ENCODE assay signal across 8 cellular contexts in the genomic region with DNA sequence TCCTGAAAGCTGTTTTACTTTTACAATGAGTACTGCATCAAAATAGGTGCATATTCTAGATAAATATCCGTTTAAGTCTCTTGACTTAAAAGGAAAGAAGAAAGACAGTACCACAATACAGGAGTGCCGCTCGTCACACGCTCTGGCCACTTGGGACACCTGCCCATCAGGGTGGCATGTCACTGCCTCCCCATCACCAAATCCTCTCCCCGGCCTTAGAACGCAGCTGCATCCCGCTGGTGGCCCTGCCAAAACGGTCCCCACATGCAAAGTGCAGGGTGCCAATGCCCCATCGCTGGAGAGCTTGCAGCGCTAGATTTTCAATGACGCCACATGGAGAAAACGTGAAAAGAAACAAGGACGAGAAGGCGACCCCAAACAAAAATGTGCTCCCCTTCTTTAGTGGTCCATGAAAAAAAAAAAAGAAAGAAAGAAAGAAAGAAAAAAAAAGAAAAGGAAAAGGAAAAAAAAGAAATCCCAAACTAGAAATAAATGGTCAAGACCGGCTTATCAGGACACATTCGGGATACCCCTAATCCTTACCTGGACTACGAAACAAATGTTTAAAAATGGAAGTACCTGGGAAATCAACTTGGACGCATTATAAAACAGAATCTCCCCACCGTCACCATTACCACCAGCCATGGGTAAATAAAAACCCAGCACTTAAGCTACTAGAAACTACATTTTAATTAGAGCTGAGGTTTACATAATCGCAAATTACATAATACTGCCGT. TPM values are rescaled to one million over a fixed set of nuclear protein-coding genes. Genes with fewer than 3 reads are reported as not detected.
DNase-seq lines count a peak whose midpoint lies in the region; ATAC-seq, FAIRE-seq and TF ChIP-seq lines count a peak whose summit lies in the region.

No MANE protein-coding gene starts in this region.

- no peaks in the 10 kb centered on the region for H4K20me1 ChIP-seq in K562 (replicated peaks; ENCODE audit: control insufficient read depth, insufficient read depth, low read length)

- peak overlapping the region; percentile 16 for H2AFZ ChIP-seq in ACC112 (ENCODE audit: low read length, unreplicated experiment)
- peak overlapping the region; percentile 68 for H2AFZ ChIP-seq in K562 (ENCODE audit: low read depth, low read length)

- H3K9ac ChIP-seq in K562 (ENCODE audit: insufficient read depth in 1 of 2, low read depth in 2 of 2, low read length in 2 of 2) = no peak overlapping the region

- POLR2A ChIA-PET in K562 (lab: Yijun Ruan, JAX) = interaction anchor here (0.6 to 1.3 kb wide), 5 partner anchors 19 to 115 kb away, joined by 3 to 4 read pairs (median 3); no protein-coding TSS in a partner anchor

- FAIRE-seq in K562 (lab: Jason Lieb, UNC) = no peak

- H3K27me3 ChIP-seq in ACC112 (ENCODE audit: insufficient read depth, low read length) (no peaks in the 10 kb centered on the region), K562 (ENCODE audit: control insufficient read depth in 2 of 2, insufficient read depth in 2 of 2, low read length in 2 of 2) (peaks cover 9 to 19% of the 10 kb centered on the region in 2 experiments), layer of hippocampus (ENCODE audit: control insufficient read depth, insufficient read depth, low read length) (no peaks in the 10 kb centered on the region)

- WGBS in K562 (ENCODE audit: insufficient coverage, low coverage, missing lambda C conversion rate) = 35% methylated on average over 20 of the region's 21 CpGs

- BruUV-seq in K562 (replicated peaks; lab: Mats Ljungman, UMichigan) = no TSS peak

- CTCF ChIA-PET in K562 (lab: Yijun Ruan, JAX; ENCODE audit: low intra/inter-chr PET ratio) = no interaction called here

- no peak for TF ChIP-seq POLR2A in K562 (conservative IDR thresholded peaks at IDR 0.05)

- H3K4me1 ChIP-seq in ACC112 (ENCODE audit: control insufficient read depth, insufficient read depth, low read length, unreplicated experiment) (peaks cover 13% of the 10 kb centered on the region), K562 (replicated peaks in 1 of 2; ENCODE audit: control insufficient read depth in 2 of 2, insufficient read depth in 2 of 2, low read length in 2 of 2) (peaks cover 0 to 14% of the 10 kb centered on the region in 2 experiments; a peak in 3 of 5 replicates)

- H3K9me1 ChIP-seq in K562 (ENCODE audit: control insufficient read depth, insufficient read depth, low read length) = no peaks in the 10 kb centered on the region

- H3K4me3 ChIP-seq in ACC112 (ENCODE audit: low read depth, low read length) (peak overlapping the region; percentile 85), K562 (peak overlapping the region; percentile 45)

- ATAC-seq in GM21825 (IDR thresholded peaks at IDR 0.05; ENCODE audit: unreplicated experiment) (peak; percentile 38), SK-N-SH treated with all-trans-retinoic acid at 6 μM for 48 hours (peak; percentile 8; the same call in 1 of the 3 replicates), K562 (no peak), GM19397 (IDR thresholded peaks at IDR 0.05; ENCODE audit: unreplicated experiment) (no peak), HG03280 (IDR thresholded peaks at IDR 0.05; ENCODE audit: unreplicated experiment) (no peak)

- no peak for TF ChIP-seq CTCF in K562 (IDR thresholded peaks at IDR 0.05 in 2 of 3, conservative IDR thresholded peaks at IDR 0.05 in 1 of 3; ENCODE audit: insufficient read depth in 2 of 3, low read depth in 1 of 3, low read length in 3 of 3)

- peaks cover 33% of the 10 kb centered on the region for H3K79me2 ChIP-seq in ACC112 (ENCODE audit: control insufficient read depth, insufficient read depth, low read length, unreplicated experiment)
- no peaks in the 10 kb centered on the region for H3K79me2 ChIP-seq in K562 (ENCODE audit: control insufficient read depth, insufficient read depth, low read length)

- in situ Hi-C loops in K562 (cut with MboI) = no loop called here

- H3K27ac ChIP-seq in ACC112 (ENCODE audit: low read depth, low read length) (peak overlapping the region; percentile 45; the same call in 1 of the 2 replicates), K562 (ENCODE audit: extremely low read depth, low read depth, low read length) (no peak overlapping the region), layer of hippocampus (ENCODE audit: low read depth, low read length) (peak overlapping the region; percentile 50)

- no peak for TF ChIP-seq EP300 in K562 (IDR thresholded peaks at IDR 0.05; ENCODE audit: low read length)

- TF ChIP-seq RAD21 in K562 (CRISPR knock-in tag; conservative IDR thresholded peaks at IDR 0.05 in 1 of 2, IDR thresholded peaks at IDR 0.05 in 1 of 2) = no peak

- peak overlapping the region; percentile 64; the same call in 1 of the 2 replicates for H3K4me2 ChIP-seq in K562 (ENCODE audit: insufficient read depth, low read length)

- intact Hi-C loops in K562 (cut with micrococcal nuclease) = loop anchor here (10.0 kb wide), 2 partner anchors 134 to 146 kb away; no protein-coding TSS in a partner anchor

- H3K9me3 ChIP-seq in K562 (replicated peaks; ENCODE audit: control insufficient read depth, insufficient read depth, low read depth, low read length) = no peaks in the 10 kb centered on the region

- H3K36me3 ChIP-seq in ACC112 (ENCODE audit: insufficient read depth, low read length) (no peaks in the 10 kb centered on the region), K562 (ENCODE audit: control insufficient read depth, insufficient read depth, low read length) (no peaks in the 10 kb centered on the region)

- DNase-seq in K562 (ENCODE audit: extremely low read depth in 1 of 4, low spot score in 3 of 4) = no peak
- DNase-seq in stimulated activated CD4-positive, alpha-beta T cell treated with anti-CD3 and anti-CD28 coated beads, Interleukin-2, amount 100 ng/mL, for 24 hours = peak; percentile 67 to 73

TF ChIP-seq in SK-N-SH treated with all-trans-retinoic acid at 6 μM for 48 hours, 23 proteins besides CTCF, POLR2A, EP300 and RAD21:
- no peak for TF ChIP-seq ZNF8 (CRISPR knock-in tag; IDR thresholded peaks at IDR 0.05)
- TF ChIP-seq SNAI2 (CRISPR knock-in tag; IDR thresholded peaks at IDR 0.05) = no peak
- no peak for TF ChIP-seq ZNF565 (CRISPR knock-in tag; conservative IDR thresholded peaks at IDR 0.05; ENCODE audit: low read depth)
- TF ChIP-seq ZFP30 (CRISPR knock-in tag; IDR thresholded peaks at IDR 0.05) = no peak

TF ChIP-seq in K562, 482 proteins besides CTCF, POLR2A, EP300 and RAD21:
- TF ChIP-seq, protein P1, sequence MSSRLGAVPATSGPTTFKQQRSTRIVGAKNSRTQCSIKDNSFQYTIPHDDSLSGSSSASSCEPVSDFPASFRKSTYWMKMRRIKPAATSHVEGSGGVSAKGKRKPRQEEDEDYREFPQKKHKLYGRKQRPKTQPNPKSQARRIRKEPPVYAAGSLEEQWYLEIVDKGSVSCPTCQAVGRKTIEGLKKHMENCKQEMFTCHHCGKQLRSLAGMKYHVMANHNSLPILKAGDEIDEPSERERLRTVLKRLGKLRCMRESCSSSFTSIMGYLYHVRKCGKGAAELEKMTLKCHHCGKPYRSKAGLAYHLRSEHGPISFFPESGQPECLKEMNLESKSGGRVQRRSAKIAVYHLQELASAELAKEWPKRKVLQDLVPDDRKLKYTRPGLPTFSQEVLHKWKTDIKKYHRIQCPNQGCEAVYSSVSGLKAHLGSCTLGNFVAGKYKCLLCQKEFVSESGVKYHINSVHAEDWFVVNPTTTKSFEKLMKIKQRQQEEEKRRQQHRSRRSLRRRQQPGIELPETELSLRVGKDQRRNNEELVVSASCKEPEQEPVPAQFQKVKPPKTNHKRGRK (tag; IDR thresholded peaks at IDR 0.05) = peak; percentile 75
- TF ChIP-seq, protein P2, sequence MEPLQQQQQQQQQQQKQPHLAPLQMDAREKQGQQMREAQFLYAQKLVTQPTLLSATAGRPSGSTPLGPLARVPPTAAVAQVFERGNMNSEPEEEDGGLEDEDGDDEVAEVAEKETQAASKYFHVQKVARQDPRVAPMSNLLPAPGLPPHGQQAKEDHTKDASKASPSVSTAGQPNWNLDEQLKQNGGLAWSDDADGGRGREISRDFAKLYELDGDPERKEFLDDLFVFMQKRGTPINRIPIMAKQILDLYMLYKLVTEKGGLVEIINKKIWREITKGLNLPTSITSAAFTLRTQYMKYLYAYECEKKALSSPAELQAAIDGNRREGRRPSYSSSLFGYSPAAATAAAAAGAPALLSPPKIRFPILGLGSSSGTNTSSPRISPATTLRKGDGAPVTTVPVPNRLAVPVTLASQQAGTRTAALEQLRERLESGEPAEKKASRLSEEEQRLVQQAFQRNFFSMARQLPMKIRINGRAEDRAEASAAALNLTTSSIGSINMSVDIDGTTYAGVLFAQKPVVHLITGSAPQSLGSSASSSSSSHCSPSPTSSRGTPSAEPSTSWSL (CRISPR knock-in tag; IDR thresholded peaks at IDR 0.05; ENCODE audit: borderline replicate concordance) = no peak

RNA-seq across cellular contexts. Expression of a gene that starts 1.1 kb away (rescaled TPM):
- 15.5 and 25.4 TPM in 2 replicates for total RNA-seq in K562 (2011; cell fraction: chromatin; rRNA removed; ENCODE audit: low replicate concordance)
- 13.8 and 14.9 TPM in 2 replicates for total RNA-seq in K562 (2011; cell fraction: nucleolus; rRNA removed)
- total RNA-seq in K562 (2011; cell fraction: nucleoplasm; rRNA removed) = 20.8 and 36.6 TPM in 2 replicates
- total RNA-seq in K562 (2014; rRNA removed) (1.3 and 3.1 TPM in 2 replicates), K562 (2014; rRNA removed; fragmentation: Illumina TruSeq; extraction: Trizol) (4.4 and 4.5 TPM in 2 replicates), K562 (2015; rRNA removed; fragmentation: Illumina TruSeq; extraction: Trizol) (2.8 and 3.2 TPM in 2 replicates), K562 (2021) (12.2 and 13.4 TPM in 2 replicates)
- polyA plus RNA-seq in K562 (2011; rRNA removed) (8.8 and 9.2 TPM in 2 replicates), K562 (2014; fragmentation: Illumina TruSeq; extraction: Trizol) (5.9 and 9.9 TPM in 2 replicates), K562 (2014; fragmentation: Nextera tagmentation; extraction: Ambion mirVana) (under 1 TPM; 0.79 to 0.99 TPM), K562 (2014; rRNA removed) (7.2 and 8.5 TPM in 2 replicates)
- 8.2 and 8.9 TPM in 2 replicates for polyA plus RNA-seq in K562 (2011; cell fraction: cytosol; rRNA removed)
- polyA plus RNA-seq in K562 (2011; cell fraction: nucleus; rRNA removed) = 6.1 and 6.8 TPM in 2 replicates
- 6.7 and 8.7 TPM in 2 replicates for polyA plus RNA-seq in K562 (2012)
- polyA minus RNA-seq in K562 (2011; rRNA and poly(A)+ RNA removed) = 7.1 and 7.9 TPM in 2 replicates
- 5.2 and 7.8 TPM in 2 replicates for polyA minus RNA-seq in K562 (2011; cell fraction: cytosol; rRNA and poly(A)+ RNA removed)
- 8.1 and 9.0 TPM in 2 replicates for polyA minus RNA-seq in K562 (2011; cell fraction: nucleus; rRNA and poly(A)+ RNA removed)

Comparison
In these comparisons a context has a peak if more than half of its experiments do, and no peak if none do; other contexts are left out.
1. ATAC-seq: peak in GM21825 (single experiment) and SK-N-SH treated with all-trans-retinoic acid at 6 μM for 48 hours (single experiment); none in K562 (single experiment), GM19397 (single experiment) and HG03280 (single experiment).
2. DNase-seq: peak in stimulated activated CD4-positive, alpha-beta T cell treated with anti-CD3 and anti-CD28 coated beads, Interleukin-2, amount 100 ng/mL, for 24 hours (2 of 2); none in K562 (0 of 4).